In genomic region chr10:133438711-133439273, GRCh38 we compare ENCODE assay signal across 8 cellular contexts. TPM values are rescaled to one million over a fixed set of nuclear protein-coding genes. Genes with fewer than 3 reads are reported as not detected.
DNase-seq lines count a peak whose midpoint lies in the region; ATAC-seq and TF ChIP-seq lines count a peak whose summit lies in the region.

No MANE protein-coding gene starts in this region.

- no peak overlapping the region for H3K4me3 Mint-ChIP-seq in activated naive CD8-positive, alpha-beta T cell treated with anti-CD3 and anti-CD28 coated beads, Interleukin-2, amount 10 ng/mL, durations not matched to agents 7 days and 5 days
- H3K4me3 Mint-ChIP-seq in activated naive CD8-positive, alpha-beta T cell treated with anti-CD3 and anti-CD28 coated beads for 36 hours = no peak overlapping the region

- TF ChIP-seq EP300 in Ishikawa (IDR thresholded peaks at IDR 0.05; ENCODE audit: borderline replicate concordance) = no peak

- POLR2A ChIA-PET in activated naive CD8-positive, alpha-beta T cell treated with anti-CD3 and anti-CD28 coated beads, Interleukin-2, amount 10 ng/mL, durations not matched to agents 7 days and 5 days (lab: Charles Lee) = interaction anchor here (0.7 kb wide), 1 partner anchor 81 kb away, joined by 3 read pairs; no protein-coding TSS in a partner anchor

- no peaks in the 10 kb centered on the region for H3K4me1 ChIP-seq in adipocyte (ENCODE audit: control insufficient read depth, insufficient read depth, low read length)

- peaks cover 10% of the 10 kb centered on the region for H3K27me3 Mint-ChIP-seq in activated naive CD8-positive, alpha-beta T cell treated with anti-CD3 and anti-CD28 coated beads, Interleukin-2, amount 10 ng/mL, durations not matched to agents 7 days and 5 days
- peaks cover 12% of the 10 kb centered on the region for H3K27me3 Mint-ChIP-seq in activated naive CD8-positive, alpha-beta T cell treated with anti-CD3 and anti-CD28 coated beads for 36 hours

- TF ChIP-seq RAD21 in Ishikawa (IDR thresholded peaks at IDR 0.05; ENCODE audit: low read depth) = peak; percentile 39

- DNase-seq in activated naive CD8-positive, alpha-beta T cell treated with anti-CD3 and anti-CD28 coated beads, Interleukin-2, amount 10 ng/mL, durations not matched to agents 7 days and 5 days = peak; percentile 35
- DNase-seq in activated naive CD8-positive, alpha-beta T cell treated with anti-CD3 and anti-CD28 coated beads for 36 hours = no peak
- DNase-seq in adipocyte (ENCODE audit: low read depth) = peak; percentile 37
- peak; percentile 6 for DNase-seq in renal cortical epithelial cell (ENCODE audit: low read depth)
- no peak for DNase-seq in T-helper 9 cell

- no peak overlapping the region for H3K9ac ChIP-seq in adipocyte (ENCODE audit: low read length)

- H3K36me3 ChIP-seq in adipocyte (ENCODE audit: control insufficient read depth, insufficient read depth, low read length, severe bottlenecking) = no peaks in the 10 kb centered on the region

- no peaks in the 10 kb centered on the region for H3K9me3 ChIP-seq in adipocyte (ENCODE audit: control insufficient read depth, low read length)

- no peak overlapping the region for H3K4me3 ChIP-seq in adipocyte (ENCODE audit: low read length)

- H3K9me3 Mint-ChIP-seq in activated naive CD8-positive, alpha-beta T cell treated with anti-CD3 and anti-CD28 coated beads, Interleukin-2, amount 10 ng/mL, durations not matched to agents 7 days and 5 days = no peaks in the 10 kb centered on the region
- peaks cover 3% of the 10 kb centered on the region for H3K9me3 Mint-ChIP-seq in activated naive CD8-positive, alpha-beta T cell treated with anti-CD3 and anti-CD28 coated beads for 36 hours

- H3K4me1 Mint-ChIP-seq in activated naive CD8-positive, alpha-beta T cell treated with anti-CD3 and anti-CD28 coated beads, Interleukin-2, amount 10 ng/mL, durations not matched to agents 7 days and 5 days = peaks cover 15% of the 10 kb centered on the region
- peaks cover 7% of the 10 kb centered on the region for H3K4me1 Mint-ChIP-seq in activated naive CD8-positive, alpha-beta T cell treated with anti-CD3 and anti-CD28 coated beads for 36 hours

- H3K27ac Mint-ChIP-seq in activated naive CD8-positive, alpha-beta T cell treated with anti-CD3 and anti-CD28 coated beads, Interleukin-2, amount 10 ng/mL, durations not matched to agents 7 days and 5 days = no peak overlapping the region
- no peak overlapping the region for H3K27ac Mint-ChIP-seq in activated naive CD8-positive, alpha-beta T cell treated with anti-CD3 and anti-CD28 coated beads for 36 hours

- ATAC-seq in activated naive CD8-positive, alpha-beta T cell treated with anti-CD3 and anti-CD28 coated beads, Interleukin-2, amount 10 ng/mL, durations not matched to agents 7 days and 5 days (ENCODE audit: low read depth) = peak; percentile 16
- ATAC-seq in GM18861 (IDR thresholded peaks at IDR 0.05; ENCODE audit: unreplicated experiment) (no peak), GM21360 (IDR thresholded peaks at IDR 0.05; ENCODE audit: unreplicated experiment) (no peak)

- no peaks in the 10 kb centered on the region for H3K27me3 ChIP-seq in adipocyte (replicated peaks; ENCODE audit: control insufficient read depth, insufficient read depth, low read length)

- H3K36me3 Mint-ChIP-seq in activated naive CD8-positive, alpha-beta T cell treated with anti-CD3 and anti-CD28 coated beads, Interleukin-2, amount 10 ng/mL, durations not matched to agents 7 days and 5 days = no peaks in the 10 kb centered on the region
- peaks cover 2% of the 10 kb centered on the region for H3K36me3 Mint-ChIP-seq in activated naive CD8-positive, alpha-beta T cell treated with anti-CD3 and anti-CD28 coated beads for 36 hours

TF ChIP-seq in Ishikawa, 13 proteins besides CTCF, POLR2A, EP300 and RAD21:
- TF ChIP-seq MAX (IDR thresholded peaks at IDR 0.05) (peak; percentile 43; the same call in 1 of the 2 replicates), NFIC (IDR thresholded peaks at IDR 0.05) (no peak), USF1 (IDR thresholded peaks at IDR 0.05) (peak; percentile 93)

RNA-seq across cellular contexts. Expression of gene SPRN, which starts 14.4 kb away (rescaled TPM):
- not detected for total RNA-seq in activated naive CD8-positive, alpha-beta T cell treated with anti-CD3 and anti-CD28 coated beads, Interleukin-2, amount 10 ng/mL, durations not matched to agents 7 days and 5 days
- not detected for total RNA-seq in activated naive CD8-positive, alpha-beta T cell treated with anti-CD3 and anti-CD28 coated beads for 36 hours
- 0.17 and 0.35 TPM in 2 replicates for total RNA-seq in renal cortical epithelial cell

RNA-seq across cellular contexts. Expression of gene SCART1, which starts 15.0 kb away (rescaled TPM):
- total RNA-seq in activated naive CD8-positive, alpha-beta T cell treated with anti-CD3 and anti-CD28 coated beads, Interleukin-2, amount 10 ng/mL, durations not matched to agents 7 days and 5 days = 1 to 10 TPM; 5.7 to 6.3 TPM
- total RNA-seq in activated naive CD8-positive, alpha-beta T cell treated with anti-CD3 and anti-CD28 coated beads for 36 hours = under 1 TPM; 0.28 to 0.45 TPM
- 0.35 and 1.4 TPM in 2 replicates for total RNA-seq in renal cortical epithelial cell

RNA-seq across cellular contexts. Expression of gene MTG1, which starts 44.8 kb away (rescaled TPM):
- total RNA-seq in activated naive CD8-positive, alpha-beta T cell treated with anti-CD3 and anti-CD28 coated beads, Interleukin-2, amount 10 ng/mL, durations not matched to agents 7 days and 5 days = 10 to 100 TPM; 53.7 to 56.6 TPM
- 10 to 100 TPM; 50.2 to 51.6 TPM for total RNA-seq in activated naive CD8-positive, alpha-beta T cell treated with anti-CD3 and anti-CD28 coated beads for 36 hours
- 35.8 and 46.6 TPM in 2 replicates for total RNA-seq in renal cortical epithelial cell

RNA-seq across cellular contexts. Expression of gene PAOX, which starts 59.7 kb away (rescaled TPM):
- total RNA-seq in activated naive CD8-positive, alpha-beta T cell treated with anti-CD3 and anti-CD28 coated beads, Interleukin-2, amount 10 ng/mL, durations not matched to agents 7 days and 5 days = 1 to 10 TPM; 7.2 to 9.9 TPM
- 1 to 10 TPM; 4.6 to 4.7 TPM for total RNA-seq in activated naive CD8-positive, alpha-beta T cell treated with anti-CD3 and anti-CD28 coated beads for 36 hours
- 7.8 and 17.7 TPM in 2 replicates for total RNA-seq in renal cortical epithelial cell

Comparison
In these comparisons a context has a peak if more than half of its experiments do, and no peak if none do; other contexts are left out.
1. DNase-seq: peak in activated naive CD8-positive, alpha-beta T cell treated with anti-CD3 and anti-CD28 coated beads, Interleukin-2, amount 10 ng/mL, durations not matched to agents 7 days and 5 days (single experiment), adipocyte (single experiment) and renal cortical epithelial cell (single experiment); none in activated naive CD8-positive, alpha-beta T cell treated with anti-CD3 and anti-CD28 coated beads for 36 hours (single experiment) and T-helper 9 cell (single experiment).